Comparison of ENCODE assay signal across 21 cellular contexts in genomic region chr11:88410636-88411035, GRCh38.
"Had no signal": no experiment of that assay in that cellular context is flagged by ENCODE, and none has a peak within 500 bp of the region (broad histone marks: within the 10 kb centered on the region; RNA-seq: fewer than 3 reads in every experiment).

No MANE protein-coding gene starts in this region.

- DNase-seq: activated CD4-positive, alpha-beta T cell treated with anti-CD3 and anti-CD28 coated beads for 4 hours; activated CD4-positive, alpha-beta T cell treated with anti-CD3 and anti-CD28 coated beads, Interleukin-2, amount 50 U/mL, for 4 hours; activated gamma-delta T cell; activated naive CD4-positive, alpha-beta T cell treated with anti-CD3 and anti-CD28 coated beads, Interleukin-2, amount 10 ng/mL, durations not matched to agents 7 days and 5 days; activated naive CD8-positive, alpha-beta T cell treated with anti-CD3 and anti-CD28 coated beads, Interleukin-2, amount 10 ng/mL, durations not matched to agents 7 days and 5 days; effector CD4-positive, alpha-beta T cell; head of caudate nucleus; hypothalamus; left lung; lower lobe of right lung; mucosa of descending colon; posterior cingulate gyrus; right cardiac atrium; spleen; stimulated activated CD4-positive, alpha-beta T cell treated with anti-CD3 and anti-CD28 coated beads, Interleukin-2, amount 100 ng/mL, for 48 hours; stimulated activated naive CD4-positive, alpha-beta T cell treated with Interleukin-2 at 50 U/mL for 16 hours; T-helper 9 cell; testis; transverse colon had no signal

- H3K27me3 ChIP-seq: gastroesophageal sphincter, left lung, spleen, testis, transverse colon had no signal

- H3K27ac ChIP-seq: gastroesophageal sphincter, left lung, lower lobe of right lung, spleen, testis, transverse colon, VCaP had no signal

- H3K36me3 ChIP-seq: gastroesophageal sphincter, left lung, lower lobe of right lung, spleen, transverse colon had no signal

- H3K4me3 ChIP-seq: gastroesophageal sphincter, left lung, lower lobe of right lung, mucosa of descending colon, spleen, testis, transverse colon had no signal

- H3K9me3 ChIP-seq: gastroesophageal sphincter, left lung, lower lobe of right lung, mucosa of descending colon, spleen, testis, transverse colon had no signal

- ATAC-seq: gastroesophageal sphincter, left lung, lower lobe of right lung, mucosa of descending colon, right cardiac atrium had no signal
